27 cellular contexts compared by ENCODE assay signal in genomic region chr3:55157736-55158135, GRCh38.
DNase-seq lines count a peak whose midpoint lies in the region; ATAC-seq, FAIRE-seq and TF ChIP-seq lines count a peak whose summit lies in the region.
"Had no signal": no experiment of that assay in that cellular context is flagged by ENCODE, and none has a peak within 500 bp of the region (broad histone marks: within the 10 kb centered on the region; RNA-seq: fewer than 3 reads in every experiment).

No MANE protein-coding gene starts in this region.

- H4K20me1 ChIP-seq in PC-3 (ENCODE audit: low read length) (no peaks in the 10 kb centered on the region), smooth muscle cell (ENCODE audit: low read depth) (no peaks in the 10 kb centered on the region)

- no peak overlapping the region for H3K27ac ChIP-seq in PC-3 (ENCODE audit: low read length)
- H3K27ac ChIP-seq in smooth muscle cell (ENCODE audit: low read depth), result peak overlapping the region; percentile 98
- no peak overlapping the region for H3K27ac ChIP-seq in kidney (ENCODE audit: low read depth in 2 of 2, low read length in 2 of 2)
- H3K27ac ChIP-seq: breast epithelium, dorsolateral prefrontal cortex, right lobe of liver, tibial nerve had no signal

- H3K9me2 ChIP-seq in PC-3 (replicated peaks; ENCODE audit: low read length), result 0 out of 2 replicates have a peak, but pooled peaks cover 4% of the 10 kb centered on the region

- 0% methylated on average over 1 of the region's 1 CpG for WGBS in smooth muscle cell (ENCODE audit: low lambda C conversion rate)

- H3K9ac ChIP-seq in PC-3 (ENCODE audit: low read length) (no peak overlapping the region), smooth muscle cell (ENCODE audit: low read depth) (peak overlapping the region; percentile 71), kidney (ENCODE audit: low read length in 2 of 2) (no peak overlapping the region)

- no peak for TF ChIP-seq CTCF in PC-3 (conservative IDR thresholded peaks at IDR 0.05; ENCODE audit: low read depth, low read length)
- no peak for TF ChIP-seq CTCF in fibroblast of mammary gland (conservative IDR thresholded peaks at IDR 0.05; ENCODE audit: control insufficient read depth, insufficient read depth, low read depth, low read length)
- TF ChIP-seq CTCF in smooth muscle cell (IDR thresholded peaks at IDR 0.05; ENCODE audit: borderline replicate concordance, insufficient read depth, poor library complexity, severe bottlenecking), result no peak
- no peak for TF ChIP-seq CTCF in kidney (IDR thresholded peaks at IDR 0.05; ENCODE audit: borderline replicate concordance, extremely low read depth, insufficient read depth)

- no peak for FAIRE-seq in kidney (lab: Jason Lieb, UNC)
- FAIRE-seq: endothelial cell of umbilical vein had no signal

- no TSS peak for BruUV-seq in PC-3 (replicated peaks; lab: Mats Ljungman, UMichigan)

- H3K4me1 ChIP-seq in PC-3 (ENCODE audit: insufficient read depth, low read length) (peaks cover 20% of the 10 kb centered on the region), smooth muscle cell (ENCODE audit: low read depth) (peaks cover 17% of the 10 kb centered on the region), kidney (ENCODE audit: control insufficient read depth in 1 of 2, insufficient read depth in 1 of 2, low read depth in 1 of 2, low read length in 2 of 2) (no peaks in the 10 kb centered on the region)
- H3K4me1 ChIP-seq: breast epithelium, right lobe of liver had no signal

- H2AFZ ChIP-seq in PC-3 (ENCODE audit: low read length) (no peak overlapping the region), smooth muscle cell (ENCODE audit: low read depth) (no peak overlapping the region)

- H3F3A ChIP-seq in PC-3 (ENCODE audit: low read length, unreplicated experiment), result no peaks in the 10 kb centered on the region
- peaks cover 36% of the 10 kb centered on the region for H3F3A ChIP-seq in smooth muscle cell (ENCODE audit: low read depth)

- H3K4me3 ChIP-seq in PC-3 (ENCODE audit: low read length) (no peak overlapping the region), fibroblast of mammary gland (ENCODE audit: control insufficient read depth, low read depth, low read length) (no peak overlapping the region), smooth muscle cell (no peak overlapping the region), kidney (ENCODE audit: low read length in 2 of 2) (no peak overlapping the region)
- H3K4me3 ChIP-seq: breast epithelium, dorsolateral prefrontal cortex, right lobe of liver, tibial nerve had no signal

- intact Hi-C loops in PC-3 (cut with micrococcal nuclease), result no loop called here
- intact Hi-C loops in kidney (cut with DNase I), result no loop called here

- H3K27me3 ChIP-seq in PC-3 (ENCODE audit: low read length) (peaks cover 23% of the 10 kb centered on the region), smooth muscle cell (ENCODE audit: low read depth) (no peaks in the 10 kb centered on the region)
- H3K27me3 ChIP-seq: breast epithelium, right lobe of liver, tibial nerve had no signal

- H3K79me2 ChIP-seq in PC-3 (ENCODE audit: low read length), result no peaks in the 10 kb centered on the region
- no peaks in the 10 kb centered on the region for H3K79me2 ChIP-seq in smooth muscle cell (ENCODE audit: low read depth)

- CTCF ChIA-PET in PC-3 (lab: Charles Lee), result no interaction called here

- H3K4me2 ChIP-seq in PC-3 (ENCODE audit: low read length), result no peak overlapping the region
- peak overlapping the region; percentile 47 for H3K4me2 ChIP-seq in smooth muscle cell

- no peaks in the 10 kb centered on the region for H3K9me3 ChIP-seq in PC-3 (ENCODE audit: low read length)
- no peaks in the 10 kb centered on the region for H3K9me3 ChIP-seq in smooth muscle cell (replicated peaks; ENCODE audit: low read depth)
- no peaks in the 10 kb centered on the region for H3K9me3 ChIP-seq in kidney (ENCODE audit: control insufficient read depth in 1 of 2, low read length in 2 of 2)
- H3K9me3 ChIP-seq: breast epithelium, right lobe of liver, tibial nerve had no signal

- H3K36me3 ChIP-seq in PC-3 (ENCODE audit: low read depth, low read length), result no peaks in the 10 kb centered on the region
- no peaks in the 10 kb centered on the region for H3K36me3 ChIP-seq in smooth muscle cell (ENCODE audit: low read depth)
- H3K36me3 ChIP-seq in kidney (ENCODE audit: control insufficient read depth in 1 of 2, insufficient read depth in 2 of 2, low read length in 2 of 2), result no peaks in the 10 kb centered on the region
- H3K36me3 ChIP-seq: breast epithelium, right lobe of liver, tibial nerve had no signal

- ATAC-seq in PC-3 (no peak), HG02973 (IDR thresholded peaks at IDR 0.05; ENCODE audit: unreplicated experiment) (no peak)
- ATAC-seq: activated CD4-positive, CD25-positive, alpha-beta regulatory T cell treated with anti-CD3 and anti-CD28 coated beads, Interleukin-2, amount 50 U/mL, for 24 hours; right lobe of liver; SK-N-SH treated with all-trans-retinoic acid at 6 μM for 48 hours; T-helper 17 cell had no signal

- POLR2A ChIA-PET in PC-3 (lab: Charles Lee; ENCODE audit: unreplicated experiment), result no interaction called here

- DNase-seq in EL (peak; percentile 80), PC-3 (peak; percentile 20), fibroblast of mammary gland (ENCODE audit: low read depth) (peak; percentile 80), smooth muscle cell (lab: John Stamatoyannopoulos, UW; ENCODE audit: unreplicated experiment) (no peak), retina (no peak), kidney (no peak)
- DNase-seq: activated CD4-positive, alpha-beta T cell treated with anti-CD3 and anti-CD28 coated beads, Interleukin-2, amount 50 U/mL, for 4 hours; activated naive CD4-positive, alpha-beta T cell; C1 segment of cervical spinal cord; COR-L47; dorsolateral prefrontal cortex; GF-D8; immature natural killer cell; naive B cell; NCI-H1930; NCI-H510A treated with DMSO at 0.1 percent for 48 hours; posterior cingulate gyrus; right lobe of liver; Right ventricle myocardium superior; stimulated activated CD4-positive, alpha-beta T cell treated with anti-CD3 and anti-CD28 coated beads, Interleukin-4, amount 100 ng/mL, for 1 hour; T-helper 17 cell had no signal

Comparison
In these comparisons a context has a peak if more than half of its experiments do, and no peak if none do; other contexts are left out.
1. DNase-seq: peak in EL (single experiment), PC-3 (single experiment) and fibroblast of mammary gland (single experiment); none in smooth muscle cell (single experiment), retina (single experiment) and kidney (single experiment).